In genomic region chr11:95453616-95454118, GRCh38 we compare ENCODE assay signal across 1 cellular context.
TF ChIP-seq lines count a peak whose summit lies in the region.

No MANE protein-coding gene starts in this region.

TF ChIP-seq in HCT116, 20 proteins besides CTCF, POLR2A, EP300 and RAD21 (continued from another document):
- TF ChIP-seq, protein P1, sequence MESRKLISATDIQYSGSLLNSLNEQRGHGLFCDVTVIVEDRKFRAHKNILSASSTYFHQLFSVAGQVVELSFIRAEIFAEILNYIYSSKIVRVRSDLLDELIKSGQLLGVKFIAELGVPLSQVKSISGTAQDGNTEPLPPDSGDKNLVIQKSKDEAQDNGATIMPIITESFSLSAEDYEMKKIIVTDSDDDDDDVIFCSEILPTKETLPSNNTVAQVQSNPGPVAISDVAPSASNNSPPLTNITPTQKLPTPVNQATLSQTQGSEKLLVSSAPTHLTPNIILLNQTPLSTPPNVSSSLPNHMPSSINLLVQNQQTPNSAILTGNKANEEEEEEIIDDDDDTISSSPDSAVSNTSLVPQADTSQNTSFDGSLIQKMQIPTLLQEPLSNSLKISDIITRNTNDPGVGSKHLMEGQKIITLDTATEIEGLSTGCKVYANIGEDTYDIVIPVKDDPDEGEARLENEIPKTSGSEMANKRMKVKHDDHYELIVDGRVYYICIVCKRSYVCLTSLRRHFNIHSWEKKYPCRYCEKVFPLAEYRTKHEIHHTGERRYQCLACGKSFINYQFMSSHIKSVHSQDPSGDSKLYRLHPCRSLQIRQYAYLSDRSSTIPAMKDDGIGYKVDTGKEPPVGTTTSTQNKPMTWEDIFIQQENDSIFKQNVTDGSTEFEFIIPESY (IDR thresholded peaks at IDR 0.05; ENCODE audit: extremely low read depth, insufficient replicate concordance, low read length), result no peak
- TF ChIP-seq ZNF274 (IDR thresholded peaks at IDR 0.05; ENCODE audit: low read depth, low read length), result no peak
- no peak for TF ChIP-seq SIN3A (IDR thresholded peaks at IDR 0.05; ENCODE audit: low read depth)
